ENCODE assay signal across 8 cellular contexts in genomic region chr7:99374121-99375064, GRCh38.
A peak's percentile ranks its signal among the peaks of the same experiment; 100 is the strongest.
DNase-seq lines count a peak whose midpoint lies in the region; ATAC-seq lines count a peak whose summit lies in the region.

Gene ARPC1B (plus strand): TSS chr7:99374730. CDS start chr7:99385715, 10,985 bp downstream.

- H3K27ac Mint-ChIP-seq in central memory CD8-positive, alpha-beta T cell (ENCODE audit: low read depth) = peak within 1 kb of the TSS; percentile 90

- H3K9me3 Mint-ChIP-seq in central memory CD8-positive, alpha-beta T cell = no peaks in the 10 kb centered on the region

- peak within 1 kb of the TSS; percentile 75 for H3K4me3 Mint-ChIP-seq in central memory CD8-positive, alpha-beta T cell

- peaks cover 23% of the 10 kb centered on the region for H3K4me1 Mint-ChIP-seq in central memory CD8-positive, alpha-beta T cell

- peak; percentile 57 for ATAC-seq in HG02623 (IDR thresholded peaks at IDR 0.05; ENCODE audit: unreplicated experiment)
- ATAC-seq in central memory CD8-positive, alpha-beta T cell (replicated peaks; ENCODE audit: extremely low read depth, poor library complexity, severe bottlenecking) = peak; percentile 59

- DNase-seq in NCI-H2107 (lab: John Stamatoyannopoulos, UW) (peak; percentile 43), NCI-H2107 treated with DMSO at 0.1 percent for 48 hours (lab: John Stamatoyannopoulos, UW; ENCODE audit: unreplicated experiment) (no peak), NCI-H1105 treated with DMSO at 0.1 percent for 48 hours (lab: John Stamatoyannopoulos, UW) (peak; percentile 40), kidney tubule cell (ENCODE audit: low spot score) (peak; percentile 84)
- peak; percentile 75 to 80 (median 78) for DNase-seq in activated CD4-positive, CD25-positive, alpha-beta regulatory T cell (lab: John Stamatoyannopoulos, UW)
- peak; percentile 57 to 63 for DNase-seq in central memory CD8-positive, alpha-beta T cell (ENCODE audit: low spot score in 2 of 2)
- peak; percentile 89 to 91 for DNase-seq in stimulated activated CD4-positive, alpha-beta T cell treated with anti-CD3 and anti-CD28 coated beads, Interleukin-2, amount 100 ng/mL, for 24 hours

- peaks cover 42% of the 10 kb centered on the region for H3K36me3 Mint-ChIP-seq in central memory CD8-positive, alpha-beta T cell (ENCODE audit: insufficient read depth)

- no peaks in the 10 kb centered on the region for H3K27me3 Mint-ChIP-seq in central memory CD8-positive, alpha-beta T cell
